ENCODE assay signal across 22 cellular contexts in the genomic region with DNA sequence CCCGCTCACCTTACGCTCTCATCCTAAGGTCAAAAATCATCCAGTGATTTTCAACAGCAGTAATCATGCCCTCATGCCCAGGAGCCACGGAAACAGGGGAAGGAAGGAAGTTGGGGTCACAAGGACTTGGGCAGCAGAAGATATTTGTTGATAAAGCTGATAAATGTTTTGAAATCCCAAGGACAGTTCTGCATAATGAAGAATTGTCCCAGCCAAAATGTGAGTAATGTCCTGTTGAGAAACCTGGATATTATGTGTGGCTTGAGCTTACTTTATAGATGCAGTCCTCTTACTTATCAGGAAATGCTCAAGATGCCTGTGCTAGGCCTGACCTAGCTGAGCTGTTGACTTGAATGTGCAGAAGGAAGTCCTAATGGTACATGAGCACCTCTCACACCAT.
DNase-seq lines count a peak whose midpoint lies in the region; ATAC-seq and TF ChIP-seq lines count a peak whose summit lies in the region.
"Had no signal": no experiment of that assay in that cellular context is flagged by ENCODE, and none has a peak within 500 bp of the region (broad histone marks: within the 10 kb centered on the region; RNA-seq: fewer than 3 reads in every experiment).

No MANE protein-coding gene starts in this region.

- no peaks in the 10 kb centered on the region for H3K36me3 ChIP-seq in PC-3 (ENCODE audit: low read depth, low read length)

- no peak overlapping the region for H3K27ac ChIP-seq in PC-3 (ENCODE audit: low read length)

- no peak for TF ChIP-seq CTCF in PC-3 (conservative IDR thresholded peaks at IDR 0.05; ENCODE audit: low read depth, low read length)
- TF ChIP-seq CTCF in epithelial cell of esophagus (IDR thresholded peaks at IDR 0.05; ENCODE audit: insufficient read depth, low read depth, low read length, missing control alignments) = no peak

- no peak overlapping the region for H2AFZ ChIP-seq in PC-3 (ENCODE audit: low read length)

- H3F3A ChIP-seq in PC-3 (ENCODE audit: low read length, unreplicated experiment) = no peaks in the 10 kb centered on the region

- no peak overlapping the region for H3K4me2 ChIP-seq in PC-3 (ENCODE audit: low read length)

- no peaks in the 10 kb centered on the region for H3K79me2 ChIP-seq in PC-3 (ENCODE audit: low read length)

- peak; percentile 30 for DNase-seq in GF-D8 (lab: John Stamatoyannopoulos, UW)
- peak; percentile 3 for DNase-seq in PC-3
- DNase-seq in epithelial cell of esophagus (ENCODE audit: low read depth) = peak; percentile 2
- peak; percentile 10 for DNase-seq in non-pigmented ciliary epithelial cell (ENCODE audit: low read depth)
- no peak for DNase-seq in HK-2 (ENCODE audit: unreplicated experiment)
- no peak for DNase-seq in NCI-H526 (lab: John Stamatoyannopoulos, UW)
- DNase-seq: ACHN; C1 segment of cervical spinal cord; Calu3; CD8-positive, alpha-beta T cell; DMS153; H7; NCI-H1417; NCI-H1694 treated with DMSO at 0.1 percent for 48 hours; NCI-H2081 treated with DMSO at 0.1 percent for 48 hours; NCI-H446; NCI-H526 treated with DMSO at 0.1 percent for 48 hours; OCI-M1; SHP77; SW 1271 had no signal

- H4K20me1 ChIP-seq in PC-3 (ENCODE audit: low read length) = no peaks in the 10 kb centered on the region

- CTCF ChIA-PET in PC-3 (lab: Charles Lee) = no interaction called here

- H3K4me1 ChIP-seq in PC-3 (ENCODE audit: insufficient read depth, low read length) = no peaks in the 10 kb centered on the region

- ATAC-seq in PC-3 = no peak
- ATAC-seq in GM18909 (IDR thresholded peaks at IDR 0.05; ENCODE audit: poor library complexity, unreplicated experiment) = no peak
- no peak for ATAC-seq in HG02759 (IDR thresholded peaks at IDR 0.05; ENCODE audit: unreplicated experiment)
- ATAC-seq: CD8-positive, alpha-beta T cell had no signal

- no TSS peak for BruUV-seq in PC-3 (replicated peaks; lab: Mats Ljungman, UMichigan)

- no peaks in the 10 kb centered on the region for H3K9me2 ChIP-seq in PC-3 (replicated peaks; ENCODE audit: low read length)

- H3K9ac ChIP-seq in PC-3 (ENCODE audit: low read length) = no peak overlapping the region

- intact Hi-C loops in PC-3 (cut with micrococcal nuclease) = no loop called here

- POLR2A ChIA-PET in PC-3 (lab: Charles Lee; ENCODE audit: unreplicated experiment) = no interaction called here

- H3K4me3 ChIP-seq in PC-3 (ENCODE audit: low read length) (no peak overlapping the region), epithelial cell of esophagus (ENCODE audit: low read length) (no peak overlapping the region)

- H3K9me3 ChIP-seq in PC-3 (ENCODE audit: low read length) = no peaks in the 10 kb centered on the region

- H3K27me3 ChIP-seq in PC-3 (ENCODE audit: low read length) = no peaks in the 10 kb centered on the region

Comparison
In these comparisons a context has a peak if more than half of its experiments do, and no peak if none do; other contexts are left out.
1. DNase-seq: peak in GF-D8 (single experiment), PC-3 (single experiment), epithelial cell of esophagus (single experiment) and non-pigmented ciliary epithelial cell (single experiment); none in HK-2 (single experiment) and NCI-H526 (0 of 2).